In the genomic region with DNA sequence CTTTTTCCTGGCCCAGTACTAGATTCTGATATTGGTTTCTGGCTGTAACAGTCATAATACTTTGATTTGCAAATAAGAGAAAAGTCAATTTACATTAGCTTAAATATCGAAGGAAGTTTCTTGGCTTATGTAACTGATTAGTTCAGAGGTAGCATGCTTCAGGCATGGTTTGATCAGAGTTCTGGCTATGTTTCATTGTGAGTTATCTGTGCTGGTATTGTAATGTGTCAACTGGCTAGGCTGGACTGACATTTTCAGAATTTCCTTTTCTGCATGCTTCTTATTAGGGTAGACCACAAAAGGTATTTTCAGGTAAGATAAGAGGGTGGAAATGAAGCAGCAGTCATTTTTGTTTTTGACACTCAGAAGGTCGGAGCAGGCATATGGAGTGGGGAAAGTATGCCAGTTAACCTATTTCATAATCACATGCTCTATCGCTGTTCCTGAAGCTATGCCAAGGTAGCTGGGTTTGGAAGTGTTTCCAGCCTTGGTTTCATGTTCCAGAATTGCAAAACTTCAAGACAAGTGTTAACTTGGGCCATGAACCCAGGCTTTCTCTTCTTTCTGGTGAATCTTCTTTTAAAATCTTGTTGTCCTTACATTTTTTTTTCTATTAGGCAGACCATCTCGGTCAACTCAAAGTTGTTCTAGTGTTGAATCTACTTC, we compare ENCODE assay signal across 23 cellular contexts.
DNase-seq lines count a peak whose midpoint lies in the region; ATAC-seq, FAIRE-seq and TF ChIP-seq lines count a peak whose summit lies in the region.
"Had no signal": no experiment of that assay in that cellular context is flagged by ENCODE, and none has a peak within 500 bp of the region (broad histone marks: within the 10 kb centered on the region; RNA-seq: fewer than 3 reads in every experiment).

No MANE protein-coding gene starts in this region.

- H3K4me3 ChIP-seq in mammary epithelial cell (replicated peaks in 1 of 3; ENCODE audit: insufficient read depth in 1 of 3, low read depth in 2 of 3, low read length in 3 of 3) (no peak overlapping the region), stomach (no peak overlapping the region)
- H3K4me3 ChIP-seq: BLaER1, GM12878, GM23338 had no signal

- no peak for FAIRE-seq in H54 (lab: Jason Lieb, UNC)
- FAIRE-seq in GM12892 (lab: Jason Lieb, UNC) = no peak
- FAIRE-seq: G401.6, GM12878 had no signal

- dilution Hi-C loops in mammary epithelial cell (cut with HindIII; ENCODE audit: low sequenced_read_pairs) = no loop called here

- TF ChIP-seq EP300 in stomach (IDR thresholded peaks at IDR 0.05) = no peak

- in situ Hi-C loops in mammary epithelial cell (cut with MboI; ENCODE audit: low sequenced_read_pairs in 2 of 2) = no loop called here

- no peaks in the 10 kb centered on the region for H3K27me3 Mint-ChIP-seq in MCF 10A (ENCODE audit: insufficient read depth, unreplicated experiment)

- no peaks in the 10 kb centered on the region for H3K36me3 ChIP-seq in mammary epithelial cell (ENCODE audit: insufficient read depth, low read length)
- no peaks in the 10 kb centered on the region for H3K36me3 ChIP-seq in stomach
- H3K36me3 ChIP-seq: BLaER1 had no signal

- H3K4me1 ChIP-seq in mammary epithelial cell (ENCODE audit: insufficient read depth, low read length) (no peaks in the 10 kb centered on the region), stomach (peaks cover 0 to 15% (median 6%) of the 10 kb centered on the region in 4 donors)

- POLR2A ChIA-PET in MCF 10A (lab: Yijun Ruan, JAX) = interaction anchor here (0.6 to 1.9 kb wide), 6 partner anchors 12 to 1482 kb away, joined by 3 to 16 read pairs (median 4); partner anchors contain the start of gene MAFB

- H3K4me1 Mint-ChIP-seq in MCF 10A (ENCODE audit: insufficient read depth, unreplicated experiment) = peaks cover 18% of the 10 kb centered on the region

- DNase-seq in MCF 10A (ENCODE audit: unreplicated experiment) = peak; percentile 87
- no peak for DNase-seq in mammary epithelial cell
- peak; percentile 6 for DNase-seq in fibroblast of peridontal ligament (ENCODE audit: extremely low read depth)
- DNase-seq in omental fat pad (ENCODE audit: low spot score) = no peak
- DNase-seq in stomach = peak; percentile 50
- no peak for DNase-seq in H54 (ENCODE audit: insufficient read length, low spot score)
- no peak for DNase-seq in kidney glomerular epithelial cell (lab: John Stamatoyannopoulos, UW)
- no peak for DNase-seq in GM12892 (ENCODE audit: insufficient read length)
- DNase-seq: CD8-positive, alpha-beta T cell; DMS79 treated with DMSO at 0.1 percent for 48 hours; IMR-90; Karpas-422; MM.1S; NCI-H1092 treated with DMSO at 0.1 percent for 48 hours; NCI-H2107; NCI-H2227 treated with DMSO at 0.1 percent for 48 hours; NCI-H524 treated with DMSO at 0.1 percent for 48 hours; SHP77 had no signal

- H3K4me3 Mint-ChIP-seq in MCF 10A (ENCODE audit: unreplicated experiment) = no peak overlapping the region
- H3K4me3 Mint-ChIP-seq: CD8-positive, alpha-beta T cell; GM23338 had no signal

- no peak overlapping the region for H3K4me2 ChIP-seq in mammary epithelial cell (ENCODE audit: insufficient read depth, low read depth, low read length)
- H3K4me2 ChIP-seq: BLaER1, GM23338 had no signal

- no peak overlapping the region for H3K9ac ChIP-seq in mammary epithelial cell (ENCODE audit: insufficient read depth, low read length)
- H3K9ac ChIP-seq: BLaER1 had no signal

- H3K27ac ChIP-seq in mammary epithelial cell (ENCODE audit: insufficient read depth, low read depth, low read length) = no peak overlapping the region
- H3K27ac ChIP-seq in stomach = peak overlapping the region in 1 of 5 donors; percentile 9
- H3K27ac ChIP-seq: 22Rv1, BLaER1 had no signal

- no peaks in the 10 kb centered on the region for H3K36me3 Mint-ChIP-seq in MCF 10A (ENCODE audit: insufficient read depth, unreplicated experiment)
- H3K36me3 Mint-ChIP-seq: CD8-positive, alpha-beta T cell had no signal

- no peaks in the 10 kb centered on the region for H3K9me3 Mint-ChIP-seq in MCF 10A (ENCODE audit: unreplicated experiment)

- no TSS peak for BruUV-seq in MCF 10A (replicated peaks; lab: Mats Ljungman, UMichigan)
- BruUV-seq in mammary epithelial cell (replicated peaks; lab: Mats Ljungman, UMichigan) = no TSS peak

- peak overlapping the region; percentile 13 for H3K27ac Mint-ChIP-seq in MCF 10A (ENCODE audit: low read depth, unreplicated experiment)
- H3K27ac Mint-ChIP-seq: CD8-positive, alpha-beta T cell; GM23338 had no signal

- H3K27me3 ChIP-seq in mammary epithelial cell (ENCODE audit: insufficient read depth, low read length) = no peaks in the 10 kb centered on the region
- no peaks in the 10 kb centered on the region for H3K27me3 ChIP-seq in stomach
- H3K27me3 ChIP-seq: BLaER1 had no signal

- peak; percentile 84 for ATAC-seq in omental fat pad (ENCODE audit: low FRiP score)
- ATAC-seq: CD8-positive, alpha-beta T cell; GM12878; GM23338 had no signal

- TF ChIP-seq CTCF in MCF 10A (IDR thresholded peaks at IDR 0.05; ENCODE audit: unreplicated experiment) = no peak
- no peak for TF ChIP-seq CTCF in mammary epithelial cell (conservative IDR thresholded peaks at IDR 0.05 in 1 of 2, IDR thresholded peaks at IDR 0.05 in 1 of 2; ENCODE audit: extremely low read depth in 1 of 2, insufficient read depth in 1 of 2, low read depth in 1 of 2, low read length in 2 of 2)
- no peak for TF ChIP-seq CTCF in omental fat pad (IDR thresholded peaks at IDR 0.05)
- no peak for TF ChIP-seq CTCF in stomach (IDR thresholded peaks at IDR 0.05)

- H3K79me2 ChIP-seq in mammary epithelial cell (ENCODE audit: insufficient read depth, low read length) = no peaks in the 10 kb centered on the region

- 7% methylated on average over 4 of the region's 4 CpGs for WGBS in mammary epithelial cell (ENCODE audit: low coverage, missing lambda C conversion rate)
- 37 to 61% (median 38%) methylated on average over 4 of the region's 4 CpGs for WGBS in stomach, 5 donors

- no peak for TF ChIP-seq POLR2A in stomach (IDR thresholded peaks at IDR 0.05)
- TF ChIP-seq POLR2A in H54 (IDR thresholded peaks at IDR 0.05; ENCODE audit: low read depth, low read length) = no peak
- no peak for TF ChIP-seq POLR2A in GM12892 (IDR thresholded peaks at IDR 0.05; ENCODE audit: low read depth, low read length)

- no peaks in the 10 kb centered on the region for H3K9me3 ChIP-seq in mammary epithelial cell (replicated peaks; ENCODE audit: insufficient read depth, low read length)
- H3K9me3 ChIP-seq in stomach = peaks cover 0 to 14% (median 13%) of the 10 kb centered on the region in 4 donors

- intact Hi-C loops in MCF 10A (cut with micrococcal nuclease) = no loop called here
- intact Hi-C loops in mammary epithelial cell (cut with micrococcal nuclease) = no loop called here
- intact Hi-C loops in stomach (cut with DNase I; ENCODE audit: low total_unique reads) = no loop called here

- no peak overlapping the region for H2AFZ ChIP-seq in mammary epithelial cell (ENCODE audit: low read depth, low read length)
- H2AFZ ChIP-seq: GM23338 had no signal

- H4K20me1 ChIP-seq in mammary epithelial cell (ENCODE audit: insufficient read depth, low read length) = no peaks in the 10 kb centered on the region
- H4K20me1 ChIP-seq: BLaER1 had no signal

- CTCF ChIA-PET in MCF 10A (lab: Yijun Ruan, JAX) = interaction anchor here (0.6 to 2.9 kb wide), 12 partner anchors 9 to 1233 kb away, joined by 3 to 16 read pairs (median 4); no protein-coding TSS in a partner anchor
- CTCF ChIA-PET in mammary epithelial cell (lab: Charles Lee; ENCODE audit: low non-redundant PET) = no interaction called here

Comparison
In these comparisons a context has a peak if more than half of its experiments do, and no peak if none do; other contexts are left out.
1. DNase-seq: peak in MCF 10A (single experiment), fibroblast of peridontal ligament (single experiment) and stomach (single experiment); none in mammary epithelial cell (single experiment), omental fat pad (single experiment), H54 (single experiment), kidney glomerular epithelial cell (single experiment) and GM12892 (single experiment).